In genomic region chr7:155169498-155170065, GRCh38 we compare ENCODE assay signal across 21 cellular contexts.
"Had no signal": no experiment of that assay in that cellular context is flagged by ENCODE, and none has a peak within 500 bp of the region (broad histone marks: within the 10 kb centered on the region; RNA-seq: fewer than 3 reads in every experiment).

No MANE protein-coding gene starts in this region.

- H3K36me3 ChIP-seq: ascending aorta, breast epithelium, left ventricle myocardium inferior, sigmoid colon, thoracic aorta had no signal

- H3K4me3 ChIP-seq: ascending aorta, breast epithelium, left ventricle myocardium inferior, sigmoid colon, thoracic aorta had no signal

- DNase-seq: activated B cell treated with CpG ODN at 0.5 μM for 24 hours; activated CD4-positive, alpha-beta T cell treated with anti-CD3 and anti-CD28 coated beads for 48 hours; activated naive CD4-positive, alpha-beta T cell treated with anti-CD3 and anti-CD28 coated beads, Interleukin-2, amount 10 ng/mL, durations not matched to agents 7 days and 5 days; cerebellar nuclear complex; effector memory CD4-positive, alpha-beta T cell; foreskin keratinocyte; glutamatergic neuron; hypothalamus; kidney; left ventricle myocardium inferior; mesendoderm; occipital lobe; sigmoid colon; stimulated activated CD4-positive, alpha-beta T cell treated with anti-CD3 and anti-CD28 coated beads, Interleukin-1b, Interleukin-23, amount 100 ng/mL, for 48 hours; stimulated activated naive CD8-positive, alpha-beta T cell treated with anti-CD3 and anti-CD28 coated beads, Interleukin-15, amount 100 ng/mL, for 72 hours; T-helper 2 cell had no signal

- H3K27ac ChIP-seq: ascending aorta, breast epithelium, foreskin keratinocyte, left ventricle myocardium inferior, sigmoid colon, thoracic aorta had no signal

- H3K9me3 ChIP-seq: ascending aorta, breast epithelium, left ventricle myocardium inferior, sigmoid colon, thoracic aorta had no signal

- FAIRE-seq: kidney, TTC549 had no signal

- H3K27me3 ChIP-seq: ascending aorta, foreskin keratinocyte had no signal

- H3K4me1 ChIP-seq: ascending aorta, breast epithelium, foreskin keratinocyte, left ventricle myocardium inferior had no signal

- ATAC-seq: activated T-helper 17 cell treated with anti-CD3 and anti-CD28 coated beads, Interleukin-2, amount 50 U/mL, for 72 hours; foreskin keratinocyte; stimulated activated naive CD8-positive, alpha-beta T cell treated with anti-CD3 and anti-CD28 coated beads, Interleukin-15, amount 100 ng/mL, for 72 hours had no signal
